ENCODE assay signal across 8 cellular contexts in genomic region chr4:107719211-107719926, GRCh38. TPM values are rescaled to one million over a fixed set of nuclear protein-coding genes. Genes with fewer than 3 reads are reported as not detected.
A peak's percentile ranks its signal among the peaks of the same experiment; 100 is the strongest.
DNase-seq lines count a peak whose midpoint lies in the region; ATAC-seq, FAIRE-seq and TF ChIP-seq lines count a peak whose summit lies in the region.

No MANE protein-coding gene starts in this region.

- BruUV-seq in endothelial cell of umbilical vein (replicated peaks; lab: Mats Ljungman, UMichigan) = TSS peak; percentile 26

- peaks cover 3% of the 10 kb centered on the region for H3K36me3 Mint-ChIP-seq in T-helper 17 cell (ENCODE audit: low read depth)

- H3K9ac ChIP-seq in HUES48 (ENCODE audit: low read depth, low read length) (peak overlapping the region; percentile 64; the same call in 1 of the 2 replicates), endothelial cell of umbilical vein (replicated peaks; ENCODE audit: extremely low read depth, insufficient read depth, low read length) (peak overlapping the region; percentile 27), mucosa of rectum (ENCODE audit: low read depth in 1 of 2, low read length in 2 of 2) (peak overlapping the region; percentile 56 to 59)

- H3K27me3 ChIP-seq in HUES48 (ENCODE audit: control insufficient read depth, insufficient read depth, low read length) (no peaks in the 10 kb centered on the region), endothelial cell of umbilical vein (ENCODE audit: control insufficient read depth in 2 of 2, insufficient read depth in 2 of 2, low read length in 2 of 2) (no peaks in the 10 kb centered on the region), mucosa of rectum (ENCODE audit: control insufficient read depth in 2 of 2, insufficient read depth in 2 of 2, low read length in 2 of 2) (no peaks in the 10 kb centered on the region), vagina (no peaks in the 10 kb centered on the region)

- no peaks in the 10 kb centered on the region for H3K27me3 Mint-ChIP-seq in T-helper 17 cell

- no peaks in the 10 kb centered on the region for H3K9me1 ChIP-seq in endothelial cell of umbilical vein (replicated peaks; ENCODE audit: control insufficient read depth, extremely low read depth, insufficient read depth, low read length)

- peaks cover 40% of the 10 kb centered on the region for H3K4me1 Mint-ChIP-seq in T-helper 17 cell

- H3K4me1 ChIP-seq in HUES48 (ENCODE audit: control insufficient read depth, insufficient read depth, low read length) = peaks cover 34% of the 10 kb centered on the region
- H3K4me1 ChIP-seq in endothelial cell of umbilical vein (ENCODE audit: control insufficient read depth, extremely low read depth, insufficient read depth, low read length) = peaks cover 10% of the 10 kb centered on the region
- peaks cover 9% of the 10 kb centered on the region in 2 donors for H3K4me1 ChIP-seq in mucosa of rectum (ENCODE audit: control insufficient read depth in 2 of 2, insufficient read depth in 2 of 2, low read length in 2 of 2)
- H3K4me1 ChIP-seq in vagina = peaks cover 31% of the 10 kb centered on the region

- peak overlapping the region; percentile 91 for H2AFZ ChIP-seq in endothelial cell of umbilical vein (ENCODE audit: low read depth, low read length)

- peak overlapping the region; percentile 70 for H3K27ac ChIP-seq in HUES48 (ENCODE audit: low read depth, low read length)
- peak overlapping the region; percentile 19 for H3K27ac ChIP-seq in endothelial cell of umbilical vein (ENCODE audit: insufficient read depth, low read depth, low read length)
- peak overlapping the region; percentile 68 to 90 for H3K27ac ChIP-seq in mucosa of rectum (ENCODE audit: low read depth in 2 of 2, low read length in 2 of 2)
- H3K27ac ChIP-seq in vagina = peak overlapping the region; percentile 81

- H3K4me3 ChIP-seq in HUES48 (ENCODE audit: low read depth, low read length) = peak overlapping the region; percentile 94
- H3K4me3 ChIP-seq in endothelial cell of umbilical vein (replicated peaks in 1 of 3; ENCODE audit: insufficient read depth in 1 of 3, low read depth in 1 of 3, low read length in 3 of 3) = peak overlapping the region; percentile 49 to 92 (median 84)
- H3K4me3 ChIP-seq in mucosa of rectum (ENCODE audit: low read length in 2 of 2) = peak overlapping the region; percentile 88 to 89
- peak overlapping the region; percentile 84 to 99 for H3K4me3 ChIP-seq in vagina

- peak; percentile 38 for FAIRE-seq in endothelial cell of umbilical vein (lab: Jason Lieb, UNC)

- TF ChIP-seq POLR2A in endothelial cell of umbilical vein (IDR thresholded peaks at IDR 0.05; ENCODE audit: low read depth, low read length) (no peak), vagina (IDR thresholded peaks at IDR 0.05) (no peak)

- H3K9me3 ChIP-seq in HUES48 (ENCODE audit: control insufficient read depth, insufficient read depth, low read length) (no peaks in the 10 kb centered on the region), T-helper 17 cell (ENCODE audit: control insufficient read depth, low read length, poor library complexity, severe bottlenecking) (no peaks in the 10 kb centered on the region), endothelial cell of umbilical vein (replicated peaks; ENCODE audit: control insufficient read depth, insufficient read depth, low read length) (no peaks in the 10 kb centered on the region), mucosa of rectum (ENCODE audit: control insufficient read depth in 2 of 2, low read length in 2 of 2) (no peaks in the 10 kb centered on the region), vagina (no peaks in the 10 kb centered on the region)

- H3K4me3 Mint-ChIP-seq in T-helper 17 cell = peak overlapping the region; percentile 95

- POLR2A ChIA-PET in endothelial cell of umbilical vein (lab: Charles Lee) = no interaction called here

- peaks cover 30% of the 10 kb centered on the region for H3K79me2 ChIP-seq in endothelial cell of umbilical vein (ENCODE audit: control insufficient read depth, insufficient read depth, low read length)

- intact Hi-C loops in endothelial cell of umbilical vein (cut with micrococcal nuclease) = no loop called here
- intact Hi-C loops in vagina (cut with DNase I) = no loop called here

- CTCF ChIA-PET in endothelial cell of umbilical vein (lab: Charles Lee) = interaction anchor here (0.6 to 2.4 kb wide), 7 partner anchors 13 to 177 kb away, joined by 3 to 19 read pairs (median 4); no protein-coding TSS in a partner anchor

- H3K4me2 ChIP-seq in endothelial cell of umbilical vein (ENCODE audit: insufficient read depth, low read length) = peak overlapping the region; percentile 95

- TF ChIP-seq CTCF in endothelial cell of umbilical vein (IDR thresholded peaks at IDR 0.05; ENCODE audit: extremely low read depth in 1 of 2, insufficient read depth in 1 of 2, low read depth in 1 of 2, low read length in 2 of 2) = no peak
- TF ChIP-seq CTCF in vagina (IDR thresholded peaks at IDR 0.05) = no peak

- H4K20me1 ChIP-seq in endothelial cell of umbilical vein (replicated peaks; ENCODE audit: control insufficient read depth, extremely low read depth, insufficient read depth, low read length) = no peaks in the 10 kb centered on the region

- dilution Hi-C loops in endothelial cell of umbilical vein (cut with MboI; ENCODE audit: extremely low pct_ligation_motif_present, low sequenced_read_pairs) = no loop called here

- DNase-seq in EH (ENCODE audit: low read depth) (peak; percentile 46), T-helper 17 cell (no peak), endothelial cell of umbilical vein (ENCODE audit: low read depth, low spot score) (peak; percentile 47), vagina (ENCODE audit: extremely low spot score in 2 of 2) (no peak), GDM1 (lab: John Stamatoyannopoulos, UW) (no peak)

- H3K27ac Mint-ChIP-seq in T-helper 17 cell = peak overlapping the region; percentile 82

- H3K36me3 ChIP-seq in HUES48 (ENCODE audit: control insufficient read depth, insufficient read depth, low read length) (no peaks in the 10 kb centered on the region), endothelial cell of umbilical vein (ENCODE audit: control insufficient read depth in 2 of 2, extremely low read depth in 1 of 2, insufficient read depth in 2 of 2, low read length in 2 of 2) (no peaks in the 10 kb centered on the region), mucosa of rectum (ENCODE audit: control insufficient read depth in 2 of 2, insufficient read depth in 2 of 2, low read length in 2 of 2) (no peaks in the 10 kb centered on the region), vagina (no peaks in the 10 kb centered on the region)

- ATAC-seq in GM21381 (IDR thresholded peaks at IDR 0.05; ENCODE audit: unreplicated experiment) (peak; percentile 2), T-helper 17 cell (peak; percentile 2)

TF ChIP-seq in endothelial cell of umbilical vein, 7 proteins besides CTCF, POLR2A, EP300 and RAD21:
- no peak for TF ChIP-seq MYC (IDR thresholded peaks at IDR 0.05; ENCODE audit: low read depth, low read length)
- TF ChIP-seq JUN (IDR thresholded peaks at IDR 0.05; ENCODE audit: borderline replicate concordance, insufficient read depth, insufficient read length, low read depth) = no peak
- no peak for TF ChIP-seq EZH2 (IDR thresholded peaks at IDR 0.05; ENCODE audit: borderline replicate concordance, low read depth, low read length, severe bottlenecking)
- no peak for TF ChIP-seq GATA2 (IDR thresholded peaks at IDR 0.05; ENCODE audit: insufficient read depth, insufficient read length, low read depth, low read length)

RNA-seq across cellular contexts. Expression of gene PAPSS1, which starts 0.7 kb away (rescaled TPM):
- total RNA-seq in T-helper 17 cell (10 to 100 TPM; 13.1 to 14.8 TPM), endothelial cell of umbilical vein (69.6 and 72.0 TPM in 2 replicates), vagina (27.5 TPM)
- 65.4 and 77.2 TPM in 2 replicates for polyA plus RNA-seq in endothelial cell of umbilical vein
- 72.1 and 74.3 TPM in 2 replicates for polyA plus RNA-seq in endothelial cell of umbilical vein (2011; cell fraction: cytosol; rRNA removed)
- polyA plus RNA-seq in endothelial cell of umbilical vein (2011; cell fraction: nucleus; rRNA removed) = 69.3 and 83.3 TPM in 2 replicates
- polyA plus RNA-seq in endothelial cell of umbilical vein (2012) = 63.6 and 76.1 TPM in 2 replicates
- polyA minus RNA-seq in endothelial cell of umbilical vein = 100 and 101 TPM in 2 replicates
- 13.7 TPM for polyA minus RNA-seq in endothelial cell of umbilical vein (2011; cell fraction: cytosol; rRNA and poly(A)+ RNA removed)
- 46.2 and 54.0 TPM in 2 replicates for polyA minus RNA-seq in endothelial cell of umbilical vein (2011; cell fraction: nucleus; rRNA and poly(A)+ RNA removed)

Comparison
In these comparisons a context has a peak if more than half of its experiments do, and no peak if none do; other contexts are left out.
1. DNase-seq: peak in EH (single experiment) and endothelial cell of umbilical vein (single experiment); none in T-helper 17 cell (0 of 3), vagina (0 of 2) and GDM1 (single experiment).
2. H3K27ac ChIP-seq: peak in every context shown above with its lines; median percentile 81 in vagina; 79 in mucosa of rectum; 70 in HUES48; 19 in endothelial cell of umbilical vein.
3. Peak in every context shown above with its lines, with median percentiles within 50 percentile points of each other: H3K4me3 ChIP-seq and H3K9ac ChIP-seq.